16 cellular contexts compared by ENCODE assay signal in the genomic region with DNA sequence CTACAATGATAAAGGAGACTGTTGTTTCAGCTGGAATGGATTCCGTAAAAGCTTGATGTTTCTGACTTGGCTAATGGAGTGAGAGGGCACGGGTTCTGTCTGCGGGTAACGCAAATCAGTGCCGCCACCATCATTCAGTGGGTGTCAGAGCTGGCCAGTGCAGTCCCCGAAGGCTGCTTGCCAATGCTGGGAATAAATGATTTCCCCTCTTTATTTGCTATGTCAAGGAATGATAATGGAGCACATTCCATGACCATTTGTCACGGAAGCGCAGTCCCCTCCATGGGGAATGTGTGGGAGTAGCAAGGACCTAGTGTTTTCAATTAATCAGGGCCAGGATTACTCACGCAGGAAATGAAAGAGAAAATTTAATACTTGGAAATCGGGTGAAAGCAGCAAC.
DNase-seq lines count a peak whose midpoint lies in the region; ATAC-seq and TF ChIP-seq lines count a peak whose summit lies in the region.
"Had no signal": no experiment of that assay in that cellular context is flagged by ENCODE, and none has a peak within 500 bp of the region (broad histone marks: within the 10 kb centered on the region; RNA-seq: fewer than 3 reads in every experiment).

No MANE protein-coding gene starts in this region.

- TF ChIP-seq EP300 in suprapubic skin (IDR thresholded peaks at IDR 0.05) = no peak

- TF ChIP-seq CTCF in BJ (IDR thresholded peaks at IDR 0.05; ENCODE audit: insufficient read depth, low read depth, low read length) (no peak), RWPE2 (IDR thresholded peaks at IDR 0.05; ENCODE audit: poor library complexity, severe bottlenecking) (no peak), fibroblast of mammary gland (conservative IDR thresholded peaks at IDR 0.05; ENCODE audit: control insufficient read depth, insufficient read depth, low read depth, low read length) (no peak), nephron (IDR thresholded peaks at IDR 0.05; ENCODE audit: unreplicated experiment in 3 of 3) (no peak), CD14-positive monocyte (IDR thresholded peaks at IDR 0.05) (no peak), suprapubic skin (IDR thresholded peaks at IDR 0.05) (no peak)

- 53% methylated on average over 10 of the region's 10 CpGs for WGBS in suprapubic skin

- H3K4me3 Mint-ChIP-seq in nephron (peak overlapping the region in 1 of 3 experiments; percentile 3), CD14-positive monocyte (no peak overlapping the region)
- H3K4me3 Mint-ChIP-seq: CD4-positive, CD25-positive, alpha-beta regulatory T cell had no signal

- DNase-seq in BJ (ENCODE audit: low read depth) (peak; percentile 88), RWPE2 (ENCODE audit: low spot score) (no peak), fibroblast of mammary gland (ENCODE audit: low read depth) (peak; percentile 95), CD14-positive monocyte (ENCODE audit: low spot score) (no peak), NCI-H2196 (lab: John Stamatoyannopoulos, UW; ENCODE audit: unreplicated experiment) (no peak), suprapubic skin (ENCODE audit: low spot score in 2 of 2) (no peak)
- DNase-seq: activated CD8-positive, alpha-beta memory T cell treated with anti-CD3 and anti-CD28 coated beads for 24 hours; activated naive CD4-positive, alpha-beta T cell treated with anti-CD3 and anti-CD28 coated beads, Interleukin-2, amount 50 U/mL, for 16 hours; CD4-positive, CD25-positive, alpha-beta regulatory T cell; cortex of kidney; glutamatergic neuron; stimulated activated naive CD4-positive, alpha-beta T cell had no signal

- H3K9me3 ChIP-seq in RWPE2 (ENCODE audit: severe bottlenecking) (no peaks in the 10 kb centered on the region), suprapubic skin (no peaks in the 10 kb centered on the region)

- H3K9me3 Mint-ChIP-seq in nephron (no peaks in the 10 kb centered on the region), CD14-positive monocyte (peaks cover 0 to 6% (median 0%) of the 10 kb centered on the region in 7 donors)

- peaks cover 17% of the 10 kb centered on the region for H3K27me3 Mint-ChIP-seq in nephron (ENCODE audit: low read depth)
- peaks cover 0 to 2% (median 0%) of the 10 kb centered on the region in 3 donors for H3K27me3 Mint-ChIP-seq in CD14-positive monocyte (ENCODE audit: low read depth in 3 of 3)
- H3K27me3 Mint-ChIP-seq: CD4-positive, CD25-positive, alpha-beta regulatory T cell had no signal

- peak overlapping the region; percentile 41 for H3K27ac ChIP-seq in RWPE2 (ENCODE audit: poor library complexity, severe bottlenecking)
- no peak overlapping the region for H3K27ac ChIP-seq in suprapubic skin
- H3K27ac ChIP-seq: parathyroid adenoma had no signal

- H3K27me3 ChIP-seq in BJ (ENCODE audit: control insufficient read depth, insufficient read depth, low read length) = no peaks in the 10 kb centered on the region; the same call in 1 of the 2 replicates
- H3K27me3 ChIP-seq in RWPE2 (ENCODE audit: insufficient read depth, poor library complexity, severe bottlenecking) = no peaks in the 10 kb centered on the region
- H3K27me3 ChIP-seq in suprapubic skin = no peaks in the 10 kb centered on the region

- peaks cover 33% of the 10 kb centered on the region for H3K4me1 Mint-ChIP-seq in nephron
- H3K4me1 Mint-ChIP-seq in CD14-positive monocyte = no peaks in the 10 kb centered on the region

- peak overlapping the region; percentile 84 to 91 (median 91) for H3K27ac Mint-ChIP-seq in nephron
- H3K27ac Mint-ChIP-seq in CD14-positive monocyte = no peak overlapping the region
- H3K27ac Mint-ChIP-seq: CD4-positive, CD25-positive, alpha-beta regulatory T cell had no signal

- ATAC-seq in RWPE2 (ENCODE audit: low read depth) = peak; percentile 90
- no peak for ATAC-seq in GM19452 (IDR thresholded peaks at IDR 0.05; ENCODE audit: unreplicated experiment)
- ATAC-seq: Panc1 had no signal

- intact Hi-C loops in CD14-positive monocyte (cut with micrococcal nuclease) = no loop called here

- H3K36me3 ChIP-seq in BJ (ENCODE audit: control insufficient read depth, insufficient read depth, low read length) (no peaks in the 10 kb centered on the region), RWPE2 (ENCODE audit: low read depth) (no peaks in the 10 kb centered on the region), suprapubic skin (no peaks in the 10 kb centered on the region)

- H3K4me1 ChIP-seq in RWPE2 (ENCODE audit: insufficient read depth, poor library complexity, severe bottlenecking) (peaks cover 5% of the 10 kb centered on the region), suprapubic skin (no peaks in the 10 kb centered on the region)
- H3K4me1 ChIP-seq: parathyroid adenoma had no signal

- H3K4me3 ChIP-seq in BJ (ENCODE audit: low read depth, low read length) = no peak overlapping the region
- H3K4me3 ChIP-seq in RWPE2 (ENCODE audit: severe bottlenecking) = no peak overlapping the region
- H3K4me3 ChIP-seq in fibroblast of mammary gland (ENCODE audit: control insufficient read depth, low read depth, low read length) = no peak overlapping the region
- H3K4me3 ChIP-seq in suprapubic skin = no peak overlapping the region

- no peak for TF ChIP-seq POLR2A in suprapubic skin (IDR thresholded peaks at IDR 0.05)

- CTCF ChIA-PET in BJ (lab: Yijun Ruan, JAX) = interaction anchor here (1.3 kb wide), 1 partner anchor 10 kb away, joined by 3 read pairs; no protein-coding TSS in a partner anchor

- POLR2A ChIA-PET in BJ (lab: Charles Lee) = interaction anchor here (0.6 kb wide), 1 partner anchor 146 kb away, joined by 4 read pairs; no protein-coding TSS in a partner anchor

- H3K36me3 Mint-ChIP-seq in nephron (ENCODE audit: low read depth) (no peaks in the 10 kb centered on the region), CD14-positive monocyte (no peaks in the 10 kb centered on the region)
- H3K36me3 Mint-ChIP-seq: CD4-positive, CD25-positive, alpha-beta regulatory T cell had no signal

Comparison
In these comparisons a context has a peak if more than half of its experiments do, and no peak if none do; other contexts are left out.
1. DNase-seq: peak in BJ (single experiment) and fibroblast of mammary gland (single experiment); none in RWPE2 (single experiment), CD14-positive monocyte (single experiment), NCI-H2196 (single experiment) and suprapubic skin (0 of 2).
2. H3K27ac Mint-ChIP-seq: peak in nephron (3 of 3); none in CD14-positive monocyte (0 of 7).